1 cellular context compared by ENCODE assay signal in the genomic region with DNA sequence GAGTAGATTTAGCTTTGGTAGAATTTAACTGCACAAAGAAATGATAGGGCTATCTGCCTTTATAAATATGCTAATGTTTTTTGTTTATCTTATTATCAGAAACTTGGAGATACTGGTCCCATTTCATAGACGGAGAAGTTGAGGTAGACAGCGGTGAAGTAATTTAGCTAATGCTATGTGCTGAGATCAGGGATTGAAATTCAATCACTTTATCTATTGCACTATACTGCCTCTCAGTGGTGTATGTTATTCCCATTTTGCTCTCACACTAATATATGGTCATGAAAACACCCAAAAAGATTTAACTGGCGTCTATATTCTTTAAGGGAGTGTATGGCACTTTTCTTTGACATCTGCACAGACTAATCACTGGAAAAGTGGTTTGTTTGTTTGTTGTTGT.
TF ChIP-seq lines count a peak whose summit lies in the region.

No MANE protein-coding gene starts in this region.

TF ChIP-seq in neural cell, 6 proteins besides CTCF, POLR2A, EP300 and RAD21 (continued from another document):
- no peak for TF ChIP-seq EZH2 (IDR thresholded peaks at IDR 0.05; ENCODE audit: borderline replicate concordance, insufficient read depth, low read length, poor library complexity, severe bottlenecking)
TF ChIP-seq in neural cell: peak in this region for 1.
